13 cellular contexts compared by ENCODE assay signal in genomic region chr11:69377953-69378302, GRCh38.
"Had no signal": no experiment of that assay in that cellular context is flagged by ENCODE, and none has a peak within 500 bp of the region (broad histone marks: within the 10 kb centered on the region; RNA-seq: fewer than 3 reads in every experiment).

No MANE protein-coding gene starts in this region.

- H3K4me1 ChIP-seq: gastroesophageal sphincter, prostate gland had no signal

- H3K36me3 ChIP-seq: cardiac muscle cell, gastroesophageal sphincter, prostate gland, suprapubic skin, upper lobe of left lung had no signal

- H3K27ac ChIP-seq: cardiac muscle cell, gastroesophageal sphincter, prostate gland, upper lobe of left lung had no signal

- H3K9me3 ChIP-seq: gastroesophageal sphincter, prostate gland, suprapubic skin, upper lobe of left lung had no signal

- H3K4me3 Mint-ChIP-seq: activated T-cell treated with anti-CD3 and anti-CD28 coated beads, Interleukin-2, amount 50 U/mL, for 4 hours had no signal

- H3K27me3 ChIP-seq: cardiac muscle cell, suprapubic skin, upper lobe of left lung had no signal

- H3K9me3 Mint-ChIP-seq: activated T-cell treated with anti-CD3 and anti-CD28 coated beads, Interleukin-2, amount 50 U/mL, for 4 hours; naive thymus-derived CD8-positive, alpha-beta T cell had no signal

- ATAC-seq: activated CD4-positive, CD25-positive, alpha-beta regulatory T cell treated with anti-CD3 and anti-CD28 coated beads, Interleukin-2, amount 50 U/mL, for 24 hours; activated T-cell treated with anti-CD3 and anti-CD28 coated beads, Interleukin-2, amount 50 U/mL, for 4 hours; gastroesophageal sphincter; naive thymus-derived CD8-positive, alpha-beta T cell had no signal

- DNase-seq: activated T-cell treated with anti-CD3 and anti-CD28 coated beads, Interleukin-2, amount 50 U/mL, for 4 hours; islet precursor cell; nucleus accumbens; stimulated activated CD4-positive, alpha-beta T cell treated with anti-CD3 and anti-CD28 coated beads, Interleukin-2, amount 100 ng/mL, for 48 hours; stimulated activated naive CD4-positive, alpha-beta T cell treated with Interleukin-2 at 50 U/mL for 16 hours; SW 1271 had no signal

- H3K36me3 Mint-ChIP-seq: naive thymus-derived CD8-positive, alpha-beta T cell had no signal

- H3K4me3 ChIP-seq: cardiac muscle cell, gastroesophageal sphincter, prostate gland, upper lobe of left lung had no signal
